Comparison of ENCODE assay signal across 20 cellular contexts in the genomic region with DNA sequence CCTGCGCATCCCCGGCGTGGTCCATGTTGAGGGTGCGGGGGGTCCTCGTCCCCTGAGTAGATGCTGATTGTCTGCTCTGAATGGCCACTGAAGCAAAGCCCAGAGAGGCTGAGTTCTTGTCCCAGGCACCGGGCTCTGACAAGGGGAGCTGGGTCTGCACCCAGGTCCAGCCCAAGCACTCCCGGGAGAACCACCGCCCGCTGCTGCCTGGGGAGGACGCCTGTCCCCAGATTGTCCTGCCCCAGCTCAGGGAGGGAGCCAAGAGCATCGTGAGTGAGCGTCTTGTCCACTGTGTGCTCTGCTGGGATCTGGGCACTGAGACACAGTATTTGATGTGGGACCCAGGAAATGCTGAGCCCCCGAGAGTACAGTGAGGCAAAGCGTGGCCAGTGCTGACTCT.
A peak's percentile ranks its signal among the peaks of the same experiment; 100 is the strongest.
DNase-seq lines count a peak whose midpoint lies in the region; ATAC-seq and TF ChIP-seq lines count a peak whose summit lies in the region.
"Had no signal": no experiment of that assay in that cellular context is flagged by ENCODE, and none has a peak within 500 bp of the region (broad histone marks: within the 10 kb centered on the region; RNA-seq: fewer than 3 reads in every experiment).

No MANE protein-coding gene starts in this region.

- H3K9me3 Mint-ChIP-seq in activated CD8-positive, alpha-beta memory T cell treated with anti-CD3 and anti-CD28 coated beads, Interleukin-2, amount 10 ng/mL, durations not matched to agents 7 days and 5 days (ENCODE audit: low read depth): peaks cover under 1% of the 10 kb centered on the region
- H3K9me3 Mint-ChIP-seq in activated CD4-positive, alpha-beta memory T cell treated with anti-CD3 and anti-CD28 coated beads for 36 hours: no peaks in the 10 kb centered on the region
- H3K9me3 Mint-ChIP-seq: HFFc6 had no signal

- H3K27me3 ChIP-seq in sigmoid colon: peaks cover 0 to 5% (median 0%) of the 10 kb centered on the region in 3 donors
- H3K27me3 ChIP-seq: BE2C had no signal

- H3K4me1 ChIP-seq in sigmoid colon: no peaks in the 10 kb centered on the region
- H3K4me1 ChIP-seq: BE2C had no signal

- H3K9me3 ChIP-seq in sigmoid colon: no peaks in the 10 kb centered on the region
- H3K9me3 ChIP-seq: BE2C had no signal

- 74 to 80% methylated on average over 14 of the region's 14 CpGs for WGBS in sigmoid colon, 2 donors

- peaks cover 14% of the 10 kb centered on the region for H3K27me3 Mint-ChIP-seq in activated CD8-positive, alpha-beta memory T cell treated with anti-CD3 and anti-CD28 coated beads, Interleukin-2, amount 10 ng/mL, durations not matched to agents 7 days and 5 days
- H3K27me3 Mint-ChIP-seq in activated CD4-positive, alpha-beta memory T cell treated with anti-CD3 and anti-CD28 coated beads for 36 hours: peaks cover 5% of the 10 kb centered on the region

- H3K36me3 ChIP-seq in sigmoid colon: no peaks in the 10 kb centered on the region
- H3K36me3 ChIP-seq: BE2C had no signal

- H3K36me3 Mint-ChIP-seq in activated CD8-positive, alpha-beta memory T cell treated with anti-CD3 and anti-CD28 coated beads, Interleukin-2, amount 10 ng/mL, durations not matched to agents 7 days and 5 days: peaks cover 8% of the 10 kb centered on the region
- no peaks in the 10 kb centered on the region for H3K36me3 Mint-ChIP-seq in activated CD4-positive, alpha-beta memory T cell treated with anti-CD3 and anti-CD28 coated beads for 36 hours
- H3K36me3 Mint-ChIP-seq: CD4-positive, CD25-positive, alpha-beta regulatory T cell had no signal

- no peak overlapping the region for H3K27ac Mint-ChIP-seq in activated CD8-positive, alpha-beta memory T cell treated with anti-CD3 and anti-CD28 coated beads, Interleukin-2, amount 10 ng/mL, durations not matched to agents 7 days and 5 days
- H3K27ac Mint-ChIP-seq in activated CD4-positive, alpha-beta memory T cell treated with anti-CD3 and anti-CD28 coated beads for 36 hours: no peak overlapping the region
- H3K27ac Mint-ChIP-seq: HFFc6 had no signal

- intact Hi-C loops in activated CD4-positive, alpha-beta memory T cell treated with anti-CD3 and anti-CD28 coated beads for 36 hours (cut with micrococcal nuclease): no loop called here
- intact Hi-C loops in sigmoid colon (cut with DNase I): no loop called here

- no peak overlapping the region for H3K4me3 Mint-ChIP-seq in activated CD8-positive, alpha-beta memory T cell treated with anti-CD3 and anti-CD28 coated beads, Interleukin-2, amount 10 ng/mL, durations not matched to agents 7 days and 5 days
- H3K4me3 Mint-ChIP-seq in activated CD4-positive, alpha-beta memory T cell treated with anti-CD3 and anti-CD28 coated beads for 36 hours: no peak overlapping the region
- H3K4me3 Mint-ChIP-seq: CD4-positive, CD25-positive, alpha-beta regulatory T cell; HFFc6 had no signal

- CTCF ChIA-PET in activated CD8-positive, alpha-beta memory T cell treated with anti-CD3 and anti-CD28 coated beads, Interleukin-2, amount 10 ng/mL, durations not matched to agents 7 days and 5 days (lab: Charles Lee): interaction anchor here (0.7 kb wide), 1 partner anchor 48 kb away, joined by 3 read pairs; no protein-coding TSS in a partner anchor
- CTCF ChIA-PET in activated CD4-positive, alpha-beta memory T cell treated with anti-CD3 and anti-CD28 coated beads for 36 hours (lab: Charles Lee): no interaction called here

- no peak overlapping the region for H3K27ac ChIP-seq in sigmoid colon
- H3K27ac ChIP-seq: KMS-11, PC-9, RWPE1 had no signal

- peak; percentile 44 for DNase-seq in activated CD8-positive, alpha-beta memory T cell treated with anti-CD3 and anti-CD28 coated beads for 24 hours
- no peak for DNase-seq in activated CD8-positive, alpha-beta memory T cell treated with anti-CD3 and anti-CD28 coated beads, Interleukin-2, amount 10 ng/mL, durations not matched to agents 7 days and 5 days
- peak; percentile 7 for DNase-seq in activated CD4-positive, alpha-beta memory T cell treated with anti-CD3 and anti-CD28 coated beads for 36 hours
- DNase-seq in left lobe of liver (ENCODE audit: low spot score): peak; percentile 40
- DNase-seq in sigmoid colon: peak; percentile 39
- no peak for DNase-seq in GM19240 (ENCODE audit: insufficient read length, low spot score)
- DNase-seq in amygdala (lab: John Stamatoyannopoulos, UW): no peak
- DNase-seq: BE2C; CD4-positive, CD25-positive, alpha-beta regulatory T cell; COR-L47; DMS 273 treated with DMSO at 0.1 percent for 48 hours; DND-41; HFFc6; MV-4-11; NCI-H187; NCI-H2107; NCI-H510A treated with DMSO at 0.1 percent for 48 hours; PC-9 had no signal

- peaks cover 32% of the 10 kb centered on the region for H3K4me1 Mint-ChIP-seq in activated CD8-positive, alpha-beta memory T cell treated with anti-CD3 and anti-CD28 coated beads, Interleukin-2, amount 10 ng/mL, durations not matched to agents 7 days and 5 days
- peaks cover 25% of the 10 kb centered on the region for H3K4me1 Mint-ChIP-seq in activated CD4-positive, alpha-beta memory T cell treated with anti-CD3 and anti-CD28 coated beads for 36 hours (ENCODE audit: low read depth)

- no peak for TF ChIP-seq CTCF in sigmoid colon (IDR thresholded peaks at IDR 0.05)

- TF ChIP-seq EP300 in sigmoid colon (IDR thresholded peaks at IDR 0.05): no peak

- POLR2A ChIA-PET in activated CD4-positive, alpha-beta memory T cell treated with anti-CD3 and anti-CD28 coated beads for 36 hours (lab: Charles Lee): no interaction called here

- no peak overlapping the region for H3K4me3 ChIP-seq in sigmoid colon
- H3K4me3 ChIP-seq: PC-9 had no signal

- no peak for TF ChIP-seq POLR2A in sigmoid colon (IDR thresholded peaks at IDR 0.05)

- no peak for ATAC-seq in activated CD8-positive, alpha-beta memory T cell treated with anti-CD3 and anti-CD28 coated beads, Interleukin-2, amount 10 ng/mL, durations not matched to agents 7 days and 5 days
- no peak for ATAC-seq in left lobe of liver

Comparison
In these comparisons a context has a peak if more than half of its experiments do, and no peak if none do; other contexts are left out.
1. DNase-seq: peak in activated CD8-positive, alpha-beta memory T cell treated with anti-CD3 and anti-CD28 coated beads for 24 hours (single experiment), activated CD4-positive, alpha-beta memory T cell treated with anti-CD3 and anti-CD28 coated beads for 36 hours (single experiment), left lobe of liver (single experiment) and sigmoid colon (single experiment); none in activated CD8-positive, alpha-beta memory T cell treated with anti-CD3 and anti-CD28 coated beads, Interleukin-2, amount 10 ng/mL, durations not matched to agents 7 days and 5 days (single experiment), GM19240 (single experiment) and amygdala (0 of 56).